21 cellular contexts compared by ENCODE assay signal in the genomic region with DNA sequence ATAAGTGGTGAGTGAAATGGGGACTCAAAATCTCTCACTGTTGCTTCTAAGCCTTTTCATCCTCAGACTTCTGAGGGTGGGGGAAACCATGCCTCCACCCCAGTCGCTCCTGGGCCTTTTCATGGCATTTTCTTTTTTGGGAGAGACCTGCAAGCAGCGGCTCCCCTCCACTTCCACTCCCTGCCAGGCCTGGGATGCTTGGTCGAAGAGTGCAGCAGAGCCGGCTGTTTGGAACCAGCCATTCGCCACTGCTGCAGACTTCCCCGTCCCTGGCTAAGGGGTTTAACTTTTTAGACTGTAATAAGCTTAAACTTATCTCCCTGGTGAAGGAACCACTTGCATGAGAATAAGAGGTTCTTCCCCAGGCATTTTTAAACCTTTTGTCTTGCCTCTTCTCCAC.
"Had no signal": no experiment of that assay in that cellular context is flagged by ENCODE, and none has a peak within 500 bp of the region (broad histone marks: within the 10 kb centered on the region; RNA-seq: fewer than 3 reads in every experiment).

No MANE protein-coding gene starts in this region.

- H3K4me1 Mint-ChIP-seq: naive thymus-derived CD8-positive, alpha-beta T cell; nephron progenitor cell; stimulated activated naive CD8-positive, alpha-beta T cell treated with anti-CD3 and anti-CD28 coated beads, Interleukin-15, amount 100 ng/mL, for 72 hours had no signal

- H3K79me2 ChIP-seq: parathyroid adenoma had no signal

- H3K9me3 Mint-ChIP-seq: stimulated activated naive CD8-positive, alpha-beta T cell treated with anti-CD3 and anti-CD28 coated beads, Interleukin-15, amount 100 ng/mL, for 72 hours had no signal

- ATAC-seq: left ventricle myocardium superior; lower lobe of right lung; naive thymus-derived CD8-positive, alpha-beta T cell; right lobe of liver; stimulated activated naive CD8-positive, alpha-beta T cell treated with anti-CD3 and anti-CD28 coated beads, Interleukin-15, amount 100 ng/mL, for 72 hours; upper lobe of right lung had no signal

- H3K27ac Mint-ChIP-seq: naive thymus-derived CD8-positive, alpha-beta T cell; nephron progenitor cell; progenitor cell of endocrine pancreas had no signal

- H3K4me1 ChIP-seq: lower lobe of right lung, parathyroid adenoma, right lobe of liver, suprapubic skin, transverse colon, upper lobe of right lung, uterus had no signal

- H3K27me3 Mint-ChIP-seq: naive thymus-derived CD8-positive, alpha-beta T cell; progenitor cell of endocrine pancreas; stimulated activated naive CD8-positive, alpha-beta T cell treated with anti-CD3 and anti-CD28 coated beads, Interleukin-15, amount 100 ng/mL, for 72 hours had no signal

- H3K4me3 ChIP-seq: coronary artery, lower lobe of right lung, right lobe of liver, suprapubic skin, transverse colon, upper lobe of right lung, uterus had no signal

- H3K27me3 ChIP-seq: neutrophil, right lobe of liver, suprapubic skin, transverse colon, upper lobe of right lung, uterus had no signal

- H3K27ac ChIP-seq: coronary artery, lower lobe of right lung, neutrophil, parathyroid adenoma, right lobe of liver, suprapubic skin, transverse colon, upper lobe of right lung, uterus had no signal

- H3K9me3 ChIP-seq: lower lobe of right lung, neutrophil, right lobe of liver, suprapubic skin, transverse colon, upper lobe of right lung, uterus had no signal

- DNase-seq: head of caudate nucleus; left ventricle myocardium superior; lower lobe of right lung; naive thymus-derived CD8-positive, alpha-beta T cell; nephron progenitor cell; right lobe of liver; small intestine; stimulated activated CD4-positive, alpha-beta T cell treated with anti-CD3 and anti-CD28 coated beads, Interleukin-12 subunit alpha, Interleukin-12 subunit beta, amount 100 ng/mL, for 4 hours; stimulated activated CD4-positive, alpha-beta T cell treated with anti-CD3 and anti-CD28 coated beads, Interleukin-1b, Interleukin-23, amount 100 ng/mL, for 48 hours; stimulated activated CD4-positive, alpha-beta T cell treated with anti-CD3 and anti-CD28 coated beads, Interleukin-4, amount 100 ng/mL, for 1 hour; stimulated activated CD8-positive, alpha-beta memory T cell treated with anti-CD3 and anti-CD28 coated beads, Interleukin-4, amount 100 ng/mL, for 48 hours; stimulated activated naive CD4-positive, alpha-beta T cell; stimulated activated naive CD8-positive, alpha-beta T cell treated with anti-CD3 and anti-CD28 coated beads, Interleukin-15, amount 100 ng/mL, for 72 hours; transverse colon; upper lobe of right lung; uterus had no signal

- H3K4me3 Mint-ChIP-seq: naive thymus-derived CD8-positive, alpha-beta T cell; nephron progenitor cell; stimulated activated naive CD8-positive, alpha-beta T cell treated with anti-CD3 and anti-CD28 coated beads, Interleukin-15, amount 100 ng/mL, for 72 hours had no signal

- H3K9ac ChIP-seq: parathyroid adenoma had no signal

- H3K36me3 ChIP-seq: lower lobe of right lung, neutrophil, right lobe of liver, suprapubic skin, transverse colon, upper lobe of right lung, uterus had no signal

- H2AFZ ChIP-seq: parathyroid adenoma had no signal

- H3K36me3 Mint-ChIP-seq: naive thymus-derived CD8-positive, alpha-beta T cell had no signal
